1 cellular context compared by ENCODE assay signal in the genomic region with DNA sequence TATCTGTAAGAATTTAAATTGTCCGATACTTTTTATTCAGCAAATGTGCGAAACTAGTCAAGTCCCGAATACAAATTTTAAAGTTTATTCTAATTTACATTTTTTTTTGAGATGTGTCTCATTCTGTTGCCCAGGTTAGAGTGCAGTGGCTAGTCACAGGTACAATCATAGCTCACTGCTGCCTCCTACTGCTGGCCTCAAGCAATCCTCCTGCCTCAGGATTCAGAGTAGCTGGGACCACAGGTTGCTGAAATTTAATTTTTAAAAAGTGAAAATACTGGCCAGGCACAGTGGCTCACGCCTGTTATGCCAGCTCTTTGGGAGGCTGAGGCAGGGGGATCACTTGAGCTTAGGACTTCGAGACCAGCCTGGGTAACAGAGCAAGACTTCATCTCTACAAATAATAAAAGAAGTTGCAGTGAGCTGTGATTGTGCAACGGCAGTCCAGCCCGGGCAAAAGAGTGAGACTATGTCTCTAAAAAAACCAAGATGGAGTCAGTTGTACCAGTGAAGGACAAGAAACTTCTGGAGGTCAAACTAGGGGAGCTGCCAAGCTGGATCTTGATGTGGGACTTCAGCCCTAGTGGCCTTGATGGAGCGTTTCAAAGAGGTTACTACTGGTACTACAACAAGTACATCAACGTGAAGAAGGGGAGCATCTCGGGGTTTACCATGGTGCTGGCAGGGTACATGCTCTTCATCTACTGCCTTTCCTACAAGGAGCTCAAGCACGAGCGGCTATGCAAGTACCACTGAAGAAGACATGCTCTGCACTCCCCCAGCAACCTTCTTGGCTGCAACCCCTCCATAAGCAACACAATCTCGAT.
A peak's percentile ranks its signal among the peaks of the same experiment; 100 is the strongest.
TF ChIP-seq lines count a peak whose summit lies in the region.

No MANE protein-coding gene starts in this region.

TF ChIP-seq in HepG2, 621 proteins besides CTCF, POLR2A, EP300 and RAD21 (continued from another document):
- TF ChIP-seq, protein P1, sequence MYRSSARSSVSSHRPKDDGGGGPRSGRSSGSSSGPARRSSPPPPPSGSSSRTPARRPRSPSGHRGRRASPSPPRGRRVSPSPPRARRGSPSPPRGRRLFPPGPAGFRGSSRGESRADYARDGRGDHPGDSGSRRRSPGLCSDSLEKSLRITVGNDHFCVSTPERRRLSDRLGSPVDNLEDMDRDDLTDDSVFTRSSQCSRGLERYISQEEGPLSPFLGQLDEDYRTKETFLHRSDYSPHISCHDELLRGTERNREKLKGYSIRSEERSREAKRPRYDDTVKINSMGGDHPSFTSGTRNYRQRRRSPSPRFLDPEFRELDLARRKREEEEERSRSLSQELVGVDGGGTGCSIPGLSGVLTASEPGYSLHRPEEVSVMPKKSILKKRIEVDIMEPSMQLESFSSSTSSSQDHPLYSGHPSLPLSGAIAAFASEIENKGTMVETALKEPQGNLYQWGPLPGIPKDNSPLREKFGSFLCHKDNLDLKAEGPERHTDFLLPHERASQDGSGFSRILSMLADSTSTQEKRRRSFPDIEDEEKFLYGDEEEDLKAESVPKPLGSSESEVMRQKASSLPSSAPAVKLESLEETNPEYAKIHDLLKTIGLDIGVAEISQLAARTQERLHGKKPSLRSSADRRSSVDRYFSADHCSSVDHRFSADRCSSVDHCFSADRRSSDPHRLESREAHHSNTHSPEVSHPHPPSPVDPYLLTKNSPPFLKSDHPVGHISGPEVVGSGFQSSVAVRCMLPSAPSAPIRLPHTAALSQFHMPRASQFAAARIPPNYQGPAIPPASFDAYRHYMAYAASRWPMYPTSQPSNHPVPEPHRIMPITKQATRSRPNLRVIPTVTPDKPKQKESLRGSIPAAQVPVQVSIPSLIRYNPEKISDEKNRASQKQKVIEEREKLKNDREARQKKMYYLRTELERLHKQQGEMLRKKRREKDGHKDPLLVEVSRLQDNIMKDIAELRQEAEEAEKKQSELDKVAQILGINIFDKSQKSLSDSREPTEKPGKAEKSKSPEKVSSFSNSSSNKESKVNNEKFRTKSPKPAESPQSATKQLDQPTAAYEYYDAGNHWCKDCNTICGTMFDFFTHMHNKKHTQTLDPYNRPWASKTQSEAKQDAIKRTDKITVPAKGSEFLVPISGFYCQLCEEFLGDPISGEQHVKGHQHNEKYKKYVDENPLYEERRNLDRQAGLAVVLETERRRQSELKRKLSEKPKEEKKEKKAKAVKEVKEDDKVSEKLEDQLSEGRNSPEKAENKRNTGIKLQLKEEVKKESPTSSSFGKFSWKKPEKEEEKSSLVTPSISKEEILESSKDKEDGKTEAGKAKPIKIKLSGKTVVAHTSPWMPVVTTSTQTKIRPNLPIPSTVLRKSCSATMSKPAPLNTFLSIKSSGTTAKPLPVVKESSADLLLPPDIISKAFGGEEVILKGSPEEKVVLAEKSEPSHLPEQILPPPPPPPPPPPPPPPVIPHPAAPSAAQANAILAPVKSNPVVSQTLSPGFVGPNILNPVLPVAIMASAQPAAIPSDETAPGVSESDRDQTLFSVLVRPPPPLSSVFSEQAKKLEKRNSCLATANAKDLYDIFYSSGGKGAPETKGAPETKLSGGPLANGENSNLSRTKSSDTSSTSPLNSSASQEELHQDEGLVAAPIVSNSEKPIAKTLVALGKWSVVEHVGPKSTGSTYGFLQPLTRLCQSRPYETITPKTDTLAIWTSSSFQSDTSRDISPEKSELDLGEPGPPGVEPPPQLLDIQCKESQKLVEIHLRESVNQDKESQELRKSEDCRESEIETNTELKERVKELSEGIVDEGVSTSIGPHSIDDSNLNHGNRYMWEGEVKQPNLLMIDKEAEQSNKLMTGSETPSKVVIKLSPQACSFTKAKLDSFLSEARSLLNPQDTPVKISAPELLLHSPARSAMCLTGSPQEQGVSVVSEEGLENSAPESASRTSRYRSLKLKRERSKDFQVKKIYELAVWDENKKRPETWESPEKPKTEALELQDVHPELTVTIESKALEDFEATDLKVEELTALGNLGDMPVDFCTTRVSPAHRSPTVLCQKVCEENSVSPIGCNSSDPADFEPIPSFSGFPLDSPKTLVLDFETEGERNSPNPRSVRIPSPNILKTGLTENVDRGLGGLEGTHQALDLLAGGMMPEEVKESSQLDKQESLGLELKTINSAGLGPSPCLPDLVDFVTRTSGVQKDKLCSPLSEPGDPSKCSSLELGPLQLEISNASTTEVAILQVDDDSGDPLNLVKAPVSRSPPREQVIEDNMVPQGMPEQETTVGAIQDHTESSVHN (CRISPR knock-in tag; IDR thresholded peaks at IDR 0.05) = 0 out of 2 replicates have a peak, but pooled peaks have one; percentile 51
- no peak for TF ChIP-seq FOXP1 (IDR thresholded peaks at IDR 0.05)
- no peak for TF ChIP-seq FOXP1 (CRISPR knock-in tag; IDR thresholded peaks at IDR 0.05)
- TF ChIP-seq FOXK1 (CRISPR knock-in tag; IDR thresholded peaks at IDR 0.05; ENCODE audit: borderline replicate concordance, low read depth) = no peak
- no peak for TF ChIP-seq ZNF382 (CRISPR knock-in tag; IDR thresholded peaks at IDR 0.05; ENCODE audit: borderline replicate concordance)
- no peak for TF ChIP-seq ZNF7 (CRISPR knock-in tag; IDR thresholded peaks at IDR 0.05)
- TF ChIP-seq PHF20 (CRISPR knock-in tag; IDR thresholded peaks at IDR 0.05) = no peak
- TF ChIP-seq SRY (CRISPR knock-in tag; IDR thresholded peaks at IDR 0.05) = no peak
- TF ChIP-seq CEBPB (IDR thresholded peaks at IDR 0.05; ENCODE audit: borderline replicate concordance, low read depth, low read length) = peak; percentile 73
- no peak for TF ChIP-seq ZNF468 (CRISPR knock-in tag; IDR thresholded peaks at IDR 0.05)
- TF ChIP-seq, protein P2, sequence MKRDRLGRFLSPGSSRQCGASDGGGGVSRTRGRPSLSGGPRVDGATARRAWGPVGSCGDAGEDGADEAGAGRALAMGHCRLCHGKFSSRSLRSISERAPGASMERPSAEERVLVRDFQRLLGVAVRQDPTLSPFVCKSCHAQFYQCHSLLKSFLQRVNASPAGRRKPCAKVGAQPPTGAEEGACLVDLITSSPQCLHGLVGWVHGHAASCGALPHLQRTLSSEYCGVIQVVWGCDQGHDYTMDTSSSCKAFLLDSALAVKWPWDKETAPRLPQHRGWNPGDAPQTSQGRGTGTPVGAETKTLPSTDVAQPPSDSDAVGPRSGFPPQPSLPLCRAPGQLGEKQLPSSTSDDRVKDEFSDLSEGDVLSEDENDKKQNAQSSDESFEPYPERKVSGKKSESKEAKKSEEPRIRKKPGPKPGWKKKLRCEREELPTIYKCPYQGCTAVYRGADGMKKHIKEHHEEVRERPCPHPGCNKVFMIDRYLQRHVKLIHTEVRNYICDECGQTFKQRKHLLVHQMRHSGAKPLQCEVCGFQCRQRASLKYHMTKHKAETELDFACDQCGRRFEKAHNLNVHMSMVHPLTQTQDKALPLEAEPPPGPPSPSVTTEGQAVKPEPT (CRISPR knock-in tag; IDR thresholded peaks at IDR 0.05; ENCODE audit: low read depth) = no peak
- TF ChIP-seq PTBP1 (IDR thresholded peaks at IDR 0.05; ENCODE audit: low read depth, low read length, poor library complexity, severe bottlenecking) = no peak
- no peak for TF ChIP-seq ZKSCAN8 (CRISPR knock-in tag; IDR thresholded peaks at IDR 0.05; ENCODE audit: borderline replicate concordance)
- TF ChIP-seq RBFOX2 (IDR thresholded peaks at IDR 0.05; ENCODE audit: low read depth, low read length) = peak; percentile 32; the same call in 1 of the 2 replicates
- TF ChIP-seq ZNF10 (CRISPR knock-in tag; IDR thresholded peaks at IDR 0.05; ENCODE audit: borderline replicate concordance, low read depth) = no peak
- TF ChIP-seq STAG1 (CRISPR knock-in tag; IDR thresholded peaks at IDR 0.05) = peak; percentile 67
- TF ChIP-seq ZBTB21 (CRISPR knock-in tag; IDR thresholded peaks at IDR 0.05) = no peak
- TF ChIP-seq ZNF274 (CRISPR knock-in tag; IDR thresholded peaks at IDR 0.05) = no peak
- TF ChIP-seq ZNF292 (CRISPR knock-in tag; IDR thresholded peaks at IDR 0.05; ENCODE audit: borderline replicate concordance, low read depth) = no peak
- TF ChIP-seq CREB1 (IDR thresholded peaks at IDR 0.05) = no peak
- no peak for TF ChIP-seq CREB1 (CRISPR knock-in tag; IDR thresholded peaks at IDR 0.05)
- TF ChIP-seq ZNF850 (CRISPR knock-in tag; conservative IDR thresholded peaks at IDR 0.05) = 0 out of 2 replicates have a peak, but pooled peaks have one; percentile 80
- TF ChIP-seq BORCS8-MEF2B (CRISPR knock-in tag; IDR thresholded peaks at IDR 0.05) = no peak
- TF ChIP-seq TRIM24 (CRISPR knock-in tag; IDR thresholded peaks at IDR 0.05) = no peak
- TF ChIP-seq, protein P3, sequence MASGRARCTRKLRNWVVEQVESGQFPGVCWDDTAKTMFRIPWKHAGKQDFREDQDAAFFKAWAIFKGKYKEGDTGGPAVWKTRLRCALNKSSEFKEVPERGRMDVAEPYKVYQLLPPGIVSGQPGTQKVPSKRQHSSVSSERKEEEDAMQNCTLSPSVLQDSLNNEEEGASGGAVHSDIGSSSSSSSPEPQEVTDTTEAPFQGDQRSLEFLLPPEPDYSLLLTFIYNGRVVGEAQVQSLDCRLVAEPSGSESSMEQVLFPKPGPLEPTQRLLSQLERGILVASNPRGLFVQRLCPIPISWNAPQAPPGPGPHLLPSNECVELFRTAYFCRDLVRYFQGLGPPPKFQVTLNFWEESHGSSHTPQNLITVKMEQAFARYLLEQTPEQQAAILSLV (CRISPR knock-in tag; IDR thresholded peaks at IDR 0.05; ENCODE audit: borderline replicate concordance) = no peak
- TF ChIP-seq, protein P4, sequence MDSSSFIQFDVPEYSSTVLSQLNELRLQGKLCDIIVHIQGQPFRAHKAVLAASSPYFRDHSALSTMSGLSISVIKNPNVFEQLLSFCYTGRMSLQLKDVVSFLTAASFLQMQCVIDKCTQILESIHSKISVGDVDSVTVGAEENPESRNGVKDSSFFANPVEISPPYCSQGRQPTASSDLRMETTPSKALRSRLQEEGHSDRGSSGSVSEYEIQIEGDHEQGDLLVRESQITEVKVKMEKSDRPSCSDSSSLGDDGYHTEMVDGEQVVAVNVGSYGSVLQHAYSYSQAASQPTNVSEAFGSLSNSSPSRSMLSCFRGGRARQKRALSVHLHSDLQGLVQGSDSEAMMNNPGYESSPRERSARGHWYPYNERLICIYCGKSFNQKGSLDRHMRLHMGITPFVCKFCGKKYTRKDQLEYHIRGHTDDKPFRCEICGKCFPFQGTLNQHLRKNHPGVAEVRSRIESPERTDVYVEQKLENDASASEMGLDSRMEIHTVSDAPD (CRISPR knock-in tag; IDR thresholded peaks at IDR 0.05) = no peak
- TF ChIP-seq ZFP1 (CRISPR knock-in tag; IDR thresholded peaks at IDR 0.05) = no peak
- no peak for TF ChIP-seq MZF1 (CRISPR knock-in tag; IDR thresholded peaks at IDR 0.05; ENCODE audit: borderline replicate concordance)
- TF ChIP-seq GTF2F1 (IDR thresholded peaks at IDR 0.05; ENCODE audit: low read length) = no peak
- no peak for TF ChIP-seq MEIS1 (CRISPR knock-in tag; IDR thresholded peaks at IDR 0.05; ENCODE audit: borderline replicate concordance)
